12 cellular contexts compared by ENCODE assay signal in genomic region chr5:95715799-95716461, GRCh38. TPM values are rescaled to one million over a fixed set of nuclear protein-coding genes. Genes with fewer than 3 reads are reported as not detected.
DNase-seq lines count a peak whose midpoint lies in the region; ATAC-seq and TF ChIP-seq lines count a peak whose summit lies in the region.
"Had no signal": no experiment of that assay in that cellular context is flagged by ENCODE, and none has a peak within 500 bp of the region (broad histone marks: within the 10 kb centered on the region; RNA-seq: fewer than 3 reads in every experiment).

No MANE protein-coding gene starts in this region.

- H3K56ac ChIP-seq in mesendoderm (ENCODE audit: low read length): no peak overlapping the region

- intact Hi-C loops in head of caudate nucleus (cut with DNase I) (no loop called here), tibial artery (cut with DNase I; ENCODE audit: low total_unique reads) (no loop called here)

- DNase-seq in GM03348 (ENCODE audit: low spot score) (peak; percentile 67), amniotic epithelial cell (ENCODE audit: low read depth) (peak; percentile 81), mesendoderm (no peak), head of caudate nucleus (no peak), tibial artery (no peak), NCI-H2171 treated with DMSO at 0.1 percent for 48 hours (lab: John Stamatoyannopoulos, UW) (no peak), NCI-H774 (lab: John Stamatoyannopoulos, UW) (no peak)
- DNase-seq: activated naive CD8-positive, alpha-beta T cell treated with anti-CD3 and anti-CD28 coated beads, Interleukin-2, amount 10 ng/mL, durations not matched to agents 7 days and 5 days; hypothalamus had no signal

- no peak overlapping the region for H2BK120ac ChIP-seq in mesendoderm (ENCODE audit: low read depth, low read length)

- H2BK5ac ChIP-seq in mesendoderm (ENCODE audit: low read length): peak overlapping the region; percentile 52

- no peak overlapping the region for H3K4me2 ChIP-seq in mesendoderm (ENCODE audit: low read length)

- peak overlapping the region; percentile 17 for H3K4ac ChIP-seq in mesendoderm (ENCODE audit: low read depth, low read length)

- no peak overlapping the region for H2AK5ac ChIP-seq in mesendoderm (ENCODE audit: low read length)

- no peak overlapping the region for H4K8ac ChIP-seq in mesendoderm (ENCODE audit: low read depth, low read length)

- H3K23ac ChIP-seq in mesendoderm (ENCODE audit: low read length): no peak overlapping the region

- H3K27me3 ChIP-seq in mesendoderm (ENCODE audit: insufficient read depth, low read length, poor library complexity): no peaks in the 10 kb centered on the region
- no peaks in the 10 kb centered on the region for H3K27me3 ChIP-seq in tibial artery
- H3K27me3 ChIP-seq: neutrophil had no signal

- WGBS in mesendoderm (ENCODE audit: extremely low coverage, insufficient coverage, low lambda C conversion rate): no CpG with 5 or more reads among the region's 5 CpGs

- no peak overlapping the region for H3K9ac ChIP-seq in mesendoderm (ENCODE audit: low read length)

- no peaks in the 10 kb centered on the region for H3K79me1 ChIP-seq in mesendoderm (ENCODE audit: low read length)

- H4K5ac ChIP-seq in mesendoderm (ENCODE audit: low read length): no peak overlapping the region

- H3K36me3 ChIP-seq in mesendoderm (ENCODE audit: control insufficient read depth, insufficient read depth, low read length) (no peaks in the 10 kb centered on the region), tibial artery (no peaks in the 10 kb centered on the region)
- H3K36me3 ChIP-seq: HAP-1, neutrophil had no signal

- no peak for TF ChIP-seq CTCF in tibial artery (IDR thresholded peaks at IDR 0.05)

- H3K79me2 ChIP-seq in mesendoderm (ENCODE audit: control insufficient read depth, insufficient read depth, low read length): no peaks in the 10 kb centered on the region

- peak; percentile 29 for ATAC-seq in HG02852 (IDR thresholded peaks at IDR 0.05; ENCODE audit: unreplicated experiment)

- no peak overlapping the region for H3K18ac ChIP-seq in mesendoderm (ENCODE audit: low read length)

- H3K27ac ChIP-seq in mesendoderm (ENCODE audit: low read depth, low read length): no peak overlapping the region
- no peak overlapping the region for H3K27ac ChIP-seq in tibial artery
- H3K27ac ChIP-seq: neutrophil had no signal

- peak overlapping the region; percentile 76 for H2BK15ac ChIP-seq in mesendoderm (replicated peaks; ENCODE audit: low read depth)

- H3K4me3 ChIP-seq in mesendoderm (ENCODE audit: low read length) (no peak overlapping the region), tibial artery (no peak overlapping the region)
- H3K4me3 ChIP-seq: HAP-1 had no signal

- H3K9me3 ChIP-seq in tibial artery: no peaks in the 10 kb centered on the region
- H3K9me3 ChIP-seq: HAP-1, neutrophil had no signal

- H3K4me1 ChIP-seq in mesendoderm (ENCODE audit: control insufficient read depth, low read depth, low read length) (peaks cover 12% of the 10 kb centered on the region), tibial artery (peaks cover 0 to 2% (median 0%) of the 10 kb centered on the region in 4 donors)

RNA-seq across cellular contexts. Expression of gene RHOBTB3, which starts 15.2 kb away (rescaled TPM):
- 18.0 TPM for polyA plus RNA-seq in mesendoderm (2013, experiment 1 of 2)
- 20.0 TPM for polyA plus RNA-seq in mesendoderm (2013, experiment 2 of 2)

RNA-seq across cellular contexts. Expression of gene SPATA9, which starts 33.1 kb away (rescaled TPM):
- not detected for polyA plus RNA-seq in mesendoderm (2013, experiment 1 of 2)
- not detected for polyA plus RNA-seq in mesendoderm (2013, experiment 2 of 2)

Comparison
In these comparisons a context has a peak if more than half of its experiments do, and no peak if none do; other contexts are left out.
1. DNase-seq: peak in GM03348 (single experiment) and amniotic epithelial cell (single experiment); none in mesendoderm (single experiment), head of caudate nucleus (0 of 42), tibial artery (0 of 2), NCI-H2171 treated with DMSO at 0.1 percent for 48 hours (single experiment) and NCI-H774 (single experiment).